12 cellular contexts compared by ENCODE assay signal in genomic region chr4:42309571-42310260, GRCh38.
DNase-seq lines count a peak whose midpoint lies in the region; ATAC-seq and TF ChIP-seq lines count a peak whose summit lies in the region.
"Had no signal": no experiment of that assay in that cellular context is flagged by ENCODE, and none has a peak within 500 bp of the region (broad histone marks: within the 10 kb centered on the region; RNA-seq: fewer than 3 reads in every experiment).

No MANE protein-coding gene starts in this region.

- H2BK120ac ChIP-seq in IMR-90 (ENCODE audit: low read depth, low read length), result no peak overlapping the region

- H3K4me3 Mint-ChIP-seq in activated CD4-positive, alpha-beta memory T cell treated with anti-CD3 and anti-CD28 coated beads for 36 hours, result no peak overlapping the region
- H3K4me3 Mint-ChIP-seq: CD4-positive, alpha-beta T cell had no signal

- peak in 1 of 2 experiments; percentile 99; a peak in 2 of 4 replicates for TF ChIP-seq EP300 in SK-N-SH (IDR thresholded peaks at IDR 0.05; ENCODE audit: borderline replicate concordance in 1 of 2, low read depth in 1 of 2, low read length in 1 of 2)

- CTCF ChIA-PET in IMR-90 (lab: Yijun Ruan, JAX) (no interaction called here), SK-N-SH (lab: Yijun Ruan, JAX) (interaction anchor here (1.0 to 1.3 kb wide), 3 partner anchors 44 to 210 kb away, joined by 3 to 4 read pairs (median 4); no protein-coding TSS in a partner anchor)
- CTCF ChIA-PET in activated CD4-positive, alpha-beta memory T cell treated with anti-CD3 and anti-CD28 coated beads for 36 hours (lab: Charles Lee), result no interaction called here

- no peak overlapping the region for H3K14ac ChIP-seq in IMR-90 (replicated peaks; ENCODE audit: low read depth, low read length)

- dilution Hi-C loops in IMR-90 (cut with HindIII; ENCODE audit: low sequenced_read_pairs, unreplicated experiment), result no loop called here

- no peak overlapping the region for H4K91ac ChIP-seq in IMR-90 (ENCODE audit: insufficient read depth, low read depth, low read length)

- BruUV-seq in IMR-90 (replicated peaks; lab: Mats Ljungman, UMichigan), result no TSS peak

- no peak overlapping the region for H3K23ac ChIP-seq in IMR-90 (ENCODE audit: low read depth, low read length)

- no peaks in the 10 kb centered on the region for H3K79me2 ChIP-seq in SK-N-SH (ENCODE audit: insufficient read depth)

- peak; percentile 64 for DNase-seq in BE2C
- no peak for DNase-seq in IMR-90
- DNase-seq in SK-N-SH, result peak; percentile 70
- peak; percentile 24 for DNase-seq in left kidney (ENCODE audit: low read depth, low spot score)
- DNase-seq in NCI-H748 (lab: John Stamatoyannopoulos, UW; ENCODE audit: unreplicated experiment), result no peak
- DNase-seq in activated CD4-positive, alpha-beta memory T cell treated with anti-CD3 and anti-CD28 coated beads for 36 hours, result no peak
- DNase-seq: ACHN; C1 segment of cervical spinal cord; CD4-positive, alpha-beta T cell; DMS79; H7 had no signal

- H2AK9ac ChIP-seq in IMR-90 (replicated peaks; ENCODE audit: low read depth, low read length, poor library complexity), result no peak overlapping the region

- no peak overlapping the region for H2BK5ac ChIP-seq in IMR-90 (ENCODE audit: low read depth, low read length, poor library complexity, severe bottlenecking)

- H3K4me1 Mint-ChIP-seq in activated CD4-positive, alpha-beta memory T cell treated with anti-CD3 and anti-CD28 coated beads for 36 hours (ENCODE audit: low read depth), result no peaks in the 10 kb centered on the region

- 0% methylated on average over 1 of the region's 6 CpGs; no CpG with 5 or more reads in 1 of the 2 experiments for WGBS in IMR-90 (ENCODE audit: extremely low coverage in 2 of 2, insufficient read length in 1 of 2), 2 experiments
- WGBS in SK-N-SH (ENCODE audit: low lambda C conversion rate), result 16% methylated on average over 6 of the region's 6 CpGs

- H3K4me2 ChIP-seq in IMR-90 (ENCODE audit: low read depth, low read length) (no peak overlapping the region), SK-N-SH (no peak overlapping the region)

- H3K36me3 ChIP-seq in BE2C, result no peaks in the 10 kb centered on the region
- H3K36me3 ChIP-seq in IMR-90 (ENCODE audit: control insufficient read depth, insufficient read depth, low read length), result no peaks in the 10 kb centered on the region
- H3K36me3 ChIP-seq in SK-N-SH (replicated peaks in 1 of 2; ENCODE audit: control insufficient read depth in 1 of 2, insufficient read depth in 2 of 2, low read length in 1 of 2), result no peaks in the 10 kb centered on the region

- H2AFZ ChIP-seq in IMR-90 (replicated peaks; ENCODE audit: low read length, poor library complexity) (no peak overlapping the region), SK-N-SH (ENCODE audit: low read depth) (no peak overlapping the region)

- no peaks in the 10 kb centered on the region for H3K9me3 Mint-ChIP-seq in activated CD4-positive, alpha-beta memory T cell treated with anti-CD3 and anti-CD28 coated beads for 36 hours
- H3K9me3 Mint-ChIP-seq: CD4-positive, alpha-beta T cell had no signal

- H3K4me3 ChIP-seq in BE2C (ENCODE audit: low read depth, low read length), result peak overlapping the region; percentile 42
- no peak overlapping the region for H3K4me3 ChIP-seq in IMR-90 (ENCODE audit: insufficient read depth, low read depth, low read length)
- H3K4me3 ChIP-seq in SK-N-SH (ENCODE audit: low read depth in 2 of 2, low read length in 1 of 2), result no peak overlapping the region

- TF ChIP-seq RAD21 in IMR-90 (IDR thresholded peaks at IDR 0.05; ENCODE audit: low read length), result no peak
- peak; percentile 15; the same call in 1 of the 2 replicates for TF ChIP-seq RAD21 in SK-N-SH (IDR thresholded peaks at IDR 0.05; ENCODE audit: low read length)

- H3K56ac ChIP-seq in IMR-90 (ENCODE audit: extremely low read depth, insufficient read depth, low read length), result no peak overlapping the region

- in situ Hi-C loops in IMR-90 (cut with MboI; ENCODE audit: low sequenced_read_pairs), result no loop called here

- peak overlapping the region; percentile 36; the same call in 1 of the 2 replicates for H3K9ac ChIP-seq in IMR-90 (ENCODE audit: low read depth, low read length)
- no peak overlapping the region for H3K9ac ChIP-seq in SK-N-SH

- peak overlapping the region; percentile 94; the same call in 1 of the 2 replicates for H3K27ac ChIP-seq in IMR-90 (ENCODE audit: insufficient read depth, low read length)
- H3K27ac ChIP-seq in SK-N-SH (ENCODE audit: low read depth in 2 of 2, low read length in 1 of 2), result peak overlapping the region in 1 of 2 experiments; percentile 100; a peak in 3 of 4 replicates

- no peaks in the 10 kb centered on the region for H3K36me3 Mint-ChIP-seq in activated CD4-positive, alpha-beta memory T cell treated with anti-CD3 and anti-CD28 coated beads for 36 hours

- H3K9me1 ChIP-seq in IMR-90 (ENCODE audit: insufficient read depth, low read length), result no peaks in the 10 kb centered on the region

- peaks cover 4% of the 10 kb centered on the region for H3K27me3 Mint-ChIP-seq in activated CD4-positive, alpha-beta memory T cell treated with anti-CD3 and anti-CD28 coated beads for 36 hours

- TF ChIP-seq CTCF in BE2C (IDR thresholded peaks at IDR 0.05; ENCODE audit: low read depth, low read length) (no peak), IMR-90 (conservative IDR thresholded peaks at IDR 0.05; ENCODE audit: low read depth, low read length) (no peak), SK-N-SH (IDR thresholded peaks at IDR 0.05) (no peak)

- peaks cover 60% of the 10 kb centered on the region for H3K4me1 ChIP-seq in BE2C
- peaks cover 2% of the 10 kb centered on the region; the same call in 1 of the 2 replicates for H3K4me1 ChIP-seq in IMR-90 (ENCODE audit: control insufficient read depth, insufficient read depth, low read length)
- H3K4me1 ChIP-seq in SK-N-SH (ENCODE audit: control insufficient read depth in 1 of 2, insufficient read depth in 2 of 2, low read depth in 1 of 2, low read length in 1 of 2), result peaks cover 0 to 57% of the 10 kb centered on the region in 2 experiments; a peak in 2 of 4 replicates

- no peaks in the 10 kb centered on the region for H3K79me1 ChIP-seq in IMR-90 (ENCODE audit: low read depth in 1 of 2, low read length in 2 of 2)

- H2BK15ac ChIP-seq in IMR-90 (ENCODE audit: low read depth, low read length), result no peak overlapping the region

- H4K8ac ChIP-seq in IMR-90 (ENCODE audit: low read depth in 2 of 2, low read length in 2 of 2), result no peak overlapping the region

- H3K9me3 ChIP-seq in BE2C (no peaks in the 10 kb centered on the region), IMR-90 (ENCODE audit: control insufficient read depth, insufficient read depth, low read length) (peaks cover 5% of the 10 kb centered on the region; the same call in 1 of the 2 replicates), SK-N-SH (no peaks in the 10 kb centered on the region)

- ATAC-seq in IMR-90 (ENCODE audit: low read depth), result no peak
- ATAC-seq in GM21529 (IDR thresholded peaks at IDR 0.05; ENCODE audit: unreplicated experiment), result no peak

- no peaks in the 10 kb centered on the region for H3K9me2 ChIP-seq in SK-N-SH

- no peaks in the 10 kb centered on the region for H3K27me3 ChIP-seq in BE2C
- no peaks in the 10 kb centered on the region for H3K27me3 ChIP-seq in IMR-90 (ENCODE audit: control insufficient read depth, insufficient read depth, low read length)
- no peaks in the 10 kb centered on the region for H3K27me3 ChIP-seq in SK-N-SH (ENCODE audit: insufficient read depth)

- no peak overlapping the region for H3K4ac ChIP-seq in IMR-90 (ENCODE audit: low read depth, low read length)

- H3K18ac ChIP-seq in IMR-90 (ENCODE audit: low read depth, low read length), result peak overlapping the region; percentile 75; the same call in 1 of the 2 replicates

- POLR2A ChIA-PET in IMR-90 (lab: Charles Lee; ENCODE audit: unreplicated experiment) (no interaction called here), SK-N-SH (lab: Yijun Ruan, JAX) (no interaction called here)
- POLR2A ChIA-PET in activated CD4-positive, alpha-beta memory T cell treated with anti-CD3 and anti-CD28 coated beads for 36 hours (lab: Charles Lee), result no interaction called here

- H3K27ac Mint-ChIP-seq in activated CD4-positive, alpha-beta memory T cell treated with anti-CD3 and anti-CD28 coated beads for 36 hours, result no peak overlapping the region
- H3K27ac Mint-ChIP-seq: CD4-positive, alpha-beta T cell had no signal

- intact Hi-C loops in IMR-90 (cut with micrococcal nuclease), result no loop called here
- intact Hi-C loops in activated CD4-positive, alpha-beta memory T cell treated with anti-CD3 and anti-CD28 coated beads for 36 hours (cut with micrococcal nuclease), result no loop called here

- no peak overlapping the region for H2BK20ac ChIP-seq in IMR-90 (ENCODE audit: low read depth, low read length)

- no peak for TF ChIP-seq POLR2A in IMR-90 (IDR thresholded peaks at IDR 0.05; ENCODE audit: low read depth, low read length)

- peak overlapping the region; percentile 84; the same call in 1 of the 2 replicates for H4K5ac ChIP-seq in IMR-90 (ENCODE audit: low read depth, low read length)

- H4K20me1 ChIP-seq in IMR-90 (ENCODE audit: insufficient read depth, low read length) (no peaks in the 10 kb centered on the region), SK-N-SH (ENCODE audit: insufficient read depth) (no peaks in the 10 kb centered on the region)

- H2AK5ac ChIP-seq in IMR-90 (ENCODE audit: low read depth, low read length), result no peak overlapping the region

- H3F3A ChIP-seq in SK-N-SH (replicated peaks; ENCODE audit: insufficient read depth), result no peaks in the 10 kb centered on the region

TF ChIP-seq in IMR-90, 13 proteins besides CTCF, POLR2A, EP300 and RAD21 (continues in another document):
- TF ChIP-seq BHLHE40 (IDR thresholded peaks at IDR 0.05; ENCODE audit: low read depth, low read length) (no peak), MAZ (IDR thresholded peaks at IDR 0.05; ENCODE audit: borderline replicate concordance, low read depth, low read length) (no peak), CEBPB (IDR thresholded peaks at IDR 0.05; ENCODE audit: low read depth, low read length) (no peak)

TF ChIP-seq in SK-N-SH, 30 proteins besides CTCF, POLR2A, EP300 and RAD21 (continues in another document):
- TF ChIP-seq RFX5 (IDR thresholded peaks at IDR 0.05; ENCODE audit: low read length), result no peak
- TF ChIP-seq, protein P1, sequence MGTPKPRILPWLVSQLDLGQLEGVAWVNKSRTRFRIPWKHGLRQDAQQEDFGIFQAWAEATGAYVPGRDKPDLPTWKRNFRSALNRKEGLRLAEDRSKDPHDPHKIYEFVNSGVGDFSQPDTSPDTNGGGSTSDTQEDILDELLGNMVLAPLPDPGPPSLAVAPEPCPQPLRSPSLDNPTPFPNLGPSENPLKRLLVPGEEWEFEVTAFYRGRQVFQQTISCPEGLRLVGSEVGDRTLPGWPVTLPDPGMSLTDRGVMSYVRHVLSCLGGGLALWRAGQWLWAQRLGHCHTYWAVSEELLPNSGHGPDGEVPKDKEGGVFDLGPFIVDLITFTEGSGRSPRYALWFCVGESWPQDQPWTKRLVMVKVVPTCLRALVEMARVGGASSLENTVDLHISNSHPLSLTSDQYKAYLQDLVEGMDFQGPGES (IDR thresholded peaks at IDR 0.05; ENCODE audit: low read depth, low read length), result no peak

Comparison
In these comparisons a context has a peak if more than half of its experiments do, and no peak if none do; other contexts are left out.
1. DNase-seq: peak in BE2C (single experiment), SK-N-SH (single experiment) and left kidney (single experiment); none in IMR-90 (single experiment), NCI-H748 (single experiment) and activated CD4-positive, alpha-beta memory T cell treated with anti-CD3 and anti-CD28 coated beads for 36 hours (single experiment).